8 cellular contexts compared by ENCODE assay signal in genomic region chr13:39676315-39676876, GRCh38. TPM values are rescaled to one million over a fixed set of nuclear protein-coding genes. Genes with fewer than 3 reads are reported as not detected.
DNase-seq lines count a peak whose midpoint lies in the region; ATAC-seq and TF ChIP-seq lines count a peak whose summit lies in the region.
"Had no signal": no experiment of that assay in that cellular context is flagged by ENCODE, and none has a peak within 500 bp of the region (broad histone marks: within the 10 kb centered on the region; RNA-seq: fewer than 3 reads in every experiment).

No MANE protein-coding gene starts in this region.

- H3K4me1 Mint-ChIP-seq in endodermal cell (no peaks in the 10 kb centered on the region), neural crest cell (no peaks in the 10 kb centered on the region)
- H3K4me1 Mint-ChIP-seq in activated T-helper 1 cell treated with anti-CD3 and anti-CD28 coated beads, Interleukin-12 subunit alpha, Interleukin-12 subunit beta, Interleukin-2, Interleukin-4 antibody, amounts not matched to agents 30 ng/mL and 10 ng/mL and 1 ng/mL, durations not matched to agents 14 hours and 24 hours and 36 hours (ENCODE audit: low read depth) = no peaks in the 10 kb centered on the region

- ATAC-seq in Panc1 = no peak
- ATAC-seq: mucosa of descending colon had no signal

- no peaks in the 10 kb centered on the region for H3K27me3 ChIP-seq in Panc1 (ENCODE audit: control insufficient read depth, insufficient read depth, low read length)
- H3K27me3 ChIP-seq in endodermal cell (ENCODE audit: control insufficient read depth, insufficient read depth, low read length, poor library complexity, severe bottlenecking) = no peaks in the 10 kb centered on the region
- H3K27me3 ChIP-seq in MG63 = no peaks in the 10 kb centered on the region

- H3K27me3 Mint-ChIP-seq in endodermal cell (ENCODE audit: insufficient read depth) (no peaks in the 10 kb centered on the region), neural crest cell (ENCODE audit: low read depth) (no peaks in the 10 kb centered on the region)
- H3K27me3 Mint-ChIP-seq in activated T-helper 1 cell treated with anti-CD3 and anti-CD28 coated beads, Interleukin-12 subunit alpha, Interleukin-12 subunit beta, Interleukin-2, Interleukin-4 antibody, amounts not matched to agents 30 ng/mL and 10 ng/mL and 1 ng/mL, durations not matched to agents 14 hours and 24 hours and 36 hours (ENCODE audit: insufficient read depth) = no peaks in the 10 kb centered on the region

- H3K9me3 ChIP-seq in Panc1 (ENCODE audit: control insufficient read depth, insufficient read depth, low read depth, low read length) = no peaks in the 10 kb centered on the region
- peaks cover 21% of the 10 kb centered on the region for H3K9me3 ChIP-seq in endodermal cell (ENCODE audit: control insufficient read depth, low read length)
- H3K9me3 ChIP-seq in MG63 = no peaks in the 10 kb centered on the region
- H3K9me3 ChIP-seq: mucosa of descending colon had no signal

- intact Hi-C loops in Panc1 (cut with micrococcal nuclease; ENCODE audit: unreplicated experiment) = loop anchor here (10.0 kb wide), 1 partner anchor 642 kb away; the partner anchor contains the start of genes NHLRC3 and PROSER1
- intact Hi-C loops in activated T-helper 1 cell treated with anti-CD3 and anti-CD28 coated beads, Interleukin-12 subunit alpha, Interleukin-12 subunit beta, Interleukin-2, Interleukin-4 antibody, amounts not matched to agents 30 ng/mL and 10 ng/mL and 1 ng/mL, durations not matched to agents 14 hours and 24 hours and 36 hours (cut with micrococcal nuclease) = loop anchor here (1.0 to 10.0 kb wide), 7 partner anchors 60 to 639 kb away; partner anchors contain the start of genes LHFPL6, NHLRC3 and PROSER1

- WGBS in endodermal cell (ENCODE audit: insufficient coverage in 1 of 2, insufficient read length in 1 of 2), 2 experiments = 100% methylated on average over 1 of the region's 1 CpG; no CpG with 5 or more reads in 1 of the 2 experiments

- TF ChIP-seq CTCF in Panc1 (IDR thresholded peaks at IDR 0.05) (peak; percentile 46; the same call in 1 of the 2 replicates), endodermal cell (conservative IDR thresholded peaks at IDR 0.05) (peak; percentile 74), neural crest cell (conservative IDR thresholded peaks at IDR 0.05) (peak; percentile 76)

- POLR2A ChIA-PET in Panc1 (lab: Charles Lee) = no interaction called here

- CTCF ChIA-PET in Panc1 (lab: Charles Lee) = interaction anchor here (1.0 kb wide), 1 partner anchor 60 kb away, joined by 3 read pairs; no protein-coding TSS in a partner anchor

- H3K4me3 ChIP-seq in Panc1 (ENCODE audit: low read depth in 2 of 2, low read length in 2 of 2) = no peak overlapping the region
- no peak overlapping the region for H3K4me3 ChIP-seq in endodermal cell (ENCODE audit: low read length)
- H3K4me3 ChIP-seq in MG63 = no peak overlapping the region
- H3K4me3 ChIP-seq: mucosa of descending colon had no signal

- no peak overlapping the region for H3K27ac ChIP-seq in Panc1 (ENCODE audit: low read length)
- H3K27ac ChIP-seq in endodermal cell (ENCODE audit: low read depth, low read length) = no peak overlapping the region

- in situ Hi-C loops in Panc1 (cut with HindIII; ENCODE audit: low pct_unique_long_range_greater_than_20kb, low sequenced_read_pairs) = no loop called here

- H3K36me3 Mint-ChIP-seq in endodermal cell (ENCODE audit: low read depth) (peaks cover 36% of the 10 kb centered on the region), neural crest cell (ENCODE audit: low read depth) (peaks cover 10% of the 10 kb centered on the region)
- peaks cover 10% of the 10 kb centered on the region for H3K36me3 Mint-ChIP-seq in activated T-helper 1 cell treated with anti-CD3 and anti-CD28 coated beads, Interleukin-12 subunit alpha, Interleukin-12 subunit beta, Interleukin-2, Interleukin-4 antibody, amounts not matched to agents 30 ng/mL and 10 ng/mL and 1 ng/mL, durations not matched to agents 14 hours and 24 hours and 36 hours (ENCODE audit: low read depth)

- H3K9ac ChIP-seq in endodermal cell (ENCODE audit: extremely low read depth, low read length, poor library complexity, severe bottlenecking) = no peak overlapping the region

- H3K27ac Mint-ChIP-seq in endodermal cell = no peak overlapping the region
- no peak overlapping the region for H3K27ac Mint-ChIP-seq in neural crest cell (ENCODE audit: unreplicated experiment)
- H3K27ac Mint-ChIP-seq in activated T-helper 1 cell treated with anti-CD3 and anti-CD28 coated beads, Interleukin-12 subunit alpha, Interleukin-12 subunit beta, Interleukin-2, Interleukin-4 antibody, amounts not matched to agents 30 ng/mL and 10 ng/mL and 1 ng/mL, durations not matched to agents 14 hours and 24 hours and 36 hours = no peak overlapping the region

- DNase-seq in DMS53 (lab: John Stamatoyannopoulos, UW) (peak; percentile 75), HT-29 (ENCODE audit: low spot score) (peak; percentile 84), Panc1 (ENCODE audit: low read depth, low spot score) (no peak), endodermal cell (no peak), neural crest cell (ENCODE audit: low read depth, low spot score) (no peak), MG63 (no peak)
- DNase-seq in activated T-helper 1 cell treated with anti-CD3 and anti-CD28 coated beads, Interleukin-12 subunit alpha, Interleukin-12 subunit beta, Interleukin-2, Interleukin-4 antibody, amounts not matched to agents 30 ng/mL and 10 ng/mL and 1 ng/mL, durations not matched to agents 14 hours and 24 hours and 36 hours (ENCODE audit: low spot score) = no peak

- peaks cover 13% of the 10 kb centered on the region for H3K9me3 Mint-ChIP-seq in endodermal cell
- peaks cover 3% of the 10 kb centered on the region for H3K9me3 Mint-ChIP-seq in neural crest cell
- H3K9me3 Mint-ChIP-seq in activated T-helper 1 cell treated with anti-CD3 and anti-CD28 coated beads, Interleukin-12 subunit alpha, Interleukin-12 subunit beta, Interleukin-2, Interleukin-4 antibody, amounts not matched to agents 30 ng/mL and 10 ng/mL and 1 ng/mL, durations not matched to agents 14 hours and 24 hours and 36 hours = peaks cover 4% of the 10 kb centered on the region

- H3K36me3 ChIP-seq in Panc1 (ENCODE audit: control insufficient read depth, insufficient read depth, low read length) (no peaks in the 10 kb centered on the region), endodermal cell (ENCODE audit: control insufficient read depth, insufficient read depth, low read length) (peaks cover 51% of the 10 kb centered on the region), MG63 (peaks cover 15% of the 10 kb centered on the region)

- no peaks in the 10 kb centered on the region for H3K4me1 ChIP-seq in Panc1 (ENCODE audit: control insufficient read depth, insufficient read depth, low read length)
- H3K4me1 ChIP-seq in endodermal cell (ENCODE audit: control insufficient read depth, insufficient read depth, low read length) = no peaks in the 10 kb centered on the region

- no TSS peak for BruUV-seq in Panc1 (replicated peaks; lab: Mats Ljungman, UMichigan)

- H3K4me3 Mint-ChIP-seq in endodermal cell (no peak overlapping the region), neural crest cell (no peak overlapping the region)
- no peak overlapping the region for H3K4me3 Mint-ChIP-seq in activated T-helper 1 cell treated with anti-CD3 and anti-CD28 coated beads, Interleukin-12 subunit alpha, Interleukin-12 subunit beta, Interleukin-2, Interleukin-4 antibody, amounts not matched to agents 30 ng/mL and 10 ng/mL and 1 ng/mL, durations not matched to agents 14 hours and 24 hours and 36 hours

RNA-seq across cellular contexts. Expression of gene COG6, which starts 20.9 kb away (rescaled TPM):
- total RNA-seq in HT-29 (2014; rRNA removed; shearing (Covaris generic)) = 13.2 and 15.6 TPM in 2 replicates
- 24.3 TPM for total RNA-seq in Panc1 (2021; ENCODE audit: unreplicated experiment)
- polyA plus RNA-seq in Panc1 (2012; ENCODE audit: insufficient read length) = 18.3 TPM
- total RNA-seq in endodermal cell = 10 to 100 TPM; 34.4 to 43.0 TPM
- 26.4 TPM for polyA plus RNA-seq in endodermal cell (2013, experiment 1 of 2)
- polyA plus RNA-seq in endodermal cell (2013, experiment 2 of 2) = 22.5 TPM
- total RNA-seq in neural crest cell = 26.3 and 36.2 TPM in 2 replicates
- total RNA-seq in activated T-helper 1 cell treated with anti-CD3 and anti-CD28 coated beads, Interleukin-12 subunit alpha, Interleukin-12 subunit beta, Interleukin-2, Interleukin-4 antibody, amounts not matched to agents 30 ng/mL and 10 ng/mL and 1 ng/mL, durations not matched to agents 14 hours and 24 hours and 36 hours = 25.6 and 31.8 TPM in 2 replicates
- total RNA-seq in MG63 (2014; rRNA removed; shearing (Covaris generic); ENCODE audit: low replicate concordance) = 19.9 and 21.4 TPM in 2 replicates

Comparison
In these comparisons a context has a peak if more than half of its experiments do, and no peak if none do; other contexts are left out.
1. DNase-seq: peak in DMS53 (single experiment) and HT-29 (single experiment); none in Panc1 (single experiment), endodermal cell (single experiment), neural crest cell (single experiment), activated T-helper 1 cell treated with anti-CD3 and anti-CD28 coated beads, Interleukin-12 subunit alpha, Interleukin-12 subunit beta, Interleukin-2, Interleukin-4 antibody, amounts not matched to agents 30 ng/mL and 10 ng/mL and 1 ng/mL, durations not matched to agents 14 hours and 24 hours and 36 hours (single experiment) and MG63 (single experiment).
2. Peak in every context shown above with its lines, with median percentiles within 50 percentile points of each other: CTCF ChIP-seq.